ENCODE assay signal across 1 cellular context in the genomic region with DNA sequence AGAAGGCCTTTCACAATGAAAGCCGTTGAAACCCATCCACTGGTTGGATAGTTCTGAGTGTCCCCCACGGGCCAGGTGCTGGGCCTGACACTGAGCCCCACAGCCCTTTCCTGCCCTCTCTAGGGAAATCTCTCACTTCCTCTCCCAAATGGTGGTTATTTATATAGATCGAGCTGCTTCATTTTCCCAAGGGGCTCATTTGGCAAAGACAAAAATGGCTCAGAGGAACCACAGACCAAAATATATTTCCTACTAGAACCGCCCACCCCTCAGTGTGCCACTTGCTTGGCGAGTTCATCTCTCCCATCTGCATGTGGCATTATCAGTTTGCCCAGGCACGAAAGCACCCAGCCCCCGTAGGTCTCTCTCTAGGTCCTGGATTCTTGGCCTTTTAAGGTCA.
TF ChIP-seq lines count a peak whose summit lies in the region.

No MANE protein-coding gene starts in this region.

TF ChIP-seq in GM12878, 131 proteins besides CTCF, POLR2A, EP300 and RAD21:
- TF ChIP-seq MEF2B (IDR thresholded peaks at IDR 0.05; ENCODE audit: partially characterized antibody, poor library complexity, severe bottlenecking): peak; percentile 84
- TF ChIP-seq YY1 (IDR thresholded peaks at IDR 0.05; ENCODE audit: low read depth, low read length): no peak
- 0 out of 2 replicates have a peak, but pooled peaks have one; percentile 29 for TF ChIP-seq NFIC (IDR thresholded peaks at IDR 0.05; ENCODE audit: low read depth, low read length)
- no peak for TF ChIP-seq ZNF384 (IDR thresholded peaks at IDR 0.05; ENCODE audit: borderline replicate concordance, low read depth, low read length)
- TF ChIP-seq, protein P1, sequence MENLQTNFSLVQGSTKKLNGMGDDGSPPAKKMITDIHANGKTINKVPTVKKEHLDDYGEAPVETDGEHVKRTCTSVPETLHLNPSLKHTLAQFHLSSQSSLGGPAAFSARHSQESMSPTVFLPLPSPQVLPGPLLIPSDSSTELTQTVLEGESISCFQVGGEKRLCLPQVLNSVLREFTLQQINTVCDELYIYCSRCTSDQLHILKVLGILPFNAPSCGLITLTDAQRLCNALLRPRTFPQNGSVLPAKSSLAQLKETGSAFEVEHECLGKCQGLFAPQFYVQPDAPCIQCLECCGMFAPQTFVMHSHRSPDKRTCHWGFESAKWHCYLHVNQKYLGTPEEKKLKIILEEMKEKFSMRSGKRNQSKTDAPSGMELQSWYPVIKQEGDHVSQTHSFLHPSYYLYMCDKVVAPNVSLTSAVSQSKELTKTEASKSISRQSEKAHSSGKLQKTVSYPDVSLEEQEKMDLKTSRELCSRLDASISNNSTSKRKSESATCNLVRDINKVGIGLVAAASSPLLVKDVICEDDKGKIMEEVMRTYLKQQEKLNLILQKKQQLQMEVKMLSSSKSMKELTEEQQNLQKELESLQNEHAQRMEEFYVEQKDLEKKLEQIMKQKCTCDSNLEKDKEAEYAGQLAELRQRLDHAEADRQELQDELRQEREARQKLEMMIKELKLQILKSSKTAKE (IDR thresholded peaks at IDR 0.05; ENCODE audit: low read depth, poor library complexity, severe bottlenecking): no peak
- TF ChIP-seq, protein P2, sequence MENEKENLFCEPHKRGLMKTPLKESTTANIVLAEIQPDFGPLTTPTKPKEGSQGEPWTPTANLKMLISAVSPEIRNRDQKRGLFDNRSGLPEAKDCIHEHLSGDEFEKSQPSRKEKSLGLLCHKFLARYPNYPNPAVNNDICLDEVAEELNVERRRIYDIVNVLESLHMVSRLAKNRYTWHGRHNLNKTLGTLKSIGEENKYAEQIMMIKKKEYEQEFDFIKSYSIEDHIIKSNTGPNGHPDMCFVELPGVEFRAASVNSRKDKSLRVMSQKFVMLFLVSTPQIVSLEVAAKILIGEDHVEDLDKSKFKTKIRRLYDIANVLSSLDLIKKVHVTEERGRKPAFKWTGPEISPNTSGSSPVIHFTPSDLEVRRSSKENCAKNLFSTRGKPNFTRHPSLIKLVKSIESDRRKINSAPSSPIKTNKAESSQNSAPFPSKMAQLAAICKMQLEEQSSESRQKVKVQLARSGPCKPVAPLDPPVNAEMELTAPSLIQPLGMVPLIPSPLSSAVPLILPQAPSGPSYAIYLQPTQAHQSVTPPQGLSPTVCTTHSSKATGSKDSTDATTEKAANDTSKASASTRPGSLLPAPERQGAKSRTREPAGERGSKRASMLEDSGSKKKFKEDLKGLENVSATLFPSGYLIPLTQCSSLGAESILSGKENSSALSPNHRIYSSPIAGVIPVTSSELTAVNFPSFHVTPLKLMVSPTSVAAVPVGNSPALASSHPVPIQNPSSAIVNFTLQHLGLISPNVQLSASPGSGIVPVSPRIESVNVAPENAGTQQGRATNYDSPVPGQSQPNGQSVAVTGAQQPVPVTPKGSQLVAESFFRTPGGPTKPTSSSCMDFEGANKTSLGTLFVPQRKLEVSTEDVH (IDR thresholded peaks at IDR 0.05; ENCODE audit: low read depth, partially characterized antibody): no peak
- peak; percentile 55 for TF ChIP-seq SPI1 (IDR thresholded peaks at IDR 0.05; ENCODE audit: borderline replicate concordance, insufficient read depth, low read depth, low read length)
- TF ChIP-seq, protein P3, sequence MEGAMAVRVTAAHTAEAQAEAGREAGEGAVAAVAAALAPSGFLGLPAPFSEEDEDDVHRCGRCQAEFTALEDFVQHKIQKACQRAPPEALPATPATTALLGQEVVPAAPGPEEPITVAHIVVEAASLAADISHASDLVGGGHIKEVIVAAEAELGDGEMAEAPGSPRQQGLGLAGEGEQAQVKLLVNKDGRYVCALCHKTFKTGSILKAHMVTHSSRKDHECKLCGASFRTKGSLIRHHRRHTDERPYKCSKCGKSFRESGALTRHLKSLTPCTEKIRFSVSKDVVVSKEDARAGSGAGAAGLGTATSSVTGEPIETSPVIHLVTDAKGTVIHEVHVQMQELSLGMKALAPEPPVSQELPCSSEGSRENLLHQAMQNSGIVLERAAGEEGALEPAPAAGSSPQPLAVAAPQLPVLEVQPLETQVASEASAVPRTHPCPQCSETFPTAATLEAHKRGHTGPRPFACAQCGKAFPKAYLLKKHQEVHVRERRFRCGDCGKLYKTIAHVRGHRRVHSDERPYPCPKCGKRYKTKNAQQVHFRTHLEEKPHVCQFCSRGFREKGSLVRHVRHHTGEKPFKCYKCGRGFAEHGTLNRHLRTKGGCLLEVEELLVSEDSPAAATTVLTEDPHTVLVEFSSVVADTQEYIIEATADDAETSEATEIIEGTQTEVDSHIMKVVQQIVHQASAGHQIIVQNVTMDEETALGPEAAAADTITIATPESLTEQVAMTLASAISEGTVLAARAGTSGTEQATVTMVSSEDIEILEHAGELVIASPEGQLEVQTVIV (IDR thresholded peaks at IDR 0.05; ENCODE audit: borderline replicate concordance, partially characterized antibody): no peak
- TF ChIP-seq MTA2 (IDR thresholded peaks at IDR 0.05; ENCODE audit: low read depth): peak; percentile 34; the same call in 1 of the 2 replicates
- peak; percentile 69; the same call in 1 of the 2 replicates for TF ChIP-seq MEF2A (IDR thresholded peaks at IDR 0.05; ENCODE audit: insufficient read depth, low read depth, low read length)
- TF ChIP-seq NR2F1 (conservative IDR thresholded peaks at IDR 0.05): 0 out of 2 replicates have a peak, but pooled peaks have one; percentile 13
- no peak for TF ChIP-seq RELA (IDR thresholded peaks at IDR 0.05; ENCODE audit: borderline replicate concordance, partially characterized antibody)
- TF ChIP-seq WRNIP1 (IDR thresholded peaks at IDR 0.05; ENCODE audit: borderline replicate concordance, low read depth, low read length): no peak
- peak; percentile 56; the same call in 1 of the 2 replicates for TF ChIP-seq IKZF1 (conservative IDR thresholded peaks at IDR 0.05)
- TF ChIP-seq GATAD2B (conservative IDR thresholded peaks at IDR 0.05; ENCODE audit: low read depth): 0 out of 2 replicates have a peak, but pooled peaks have one; percentile 41
- TF ChIP-seq TBL1XR1 (IDR thresholded peaks at IDR 0.05; ENCODE audit: low read depth, low read length): peak; percentile 38; the same call in 1 of the 2 replicates
- TF ChIP-seq IKZF2 (IDR thresholded peaks at IDR 0.05): peak; percentile 15 to 23; a peak in 2 of 4 replicates
- TF ChIP-seq RUNX3 (IDR thresholded peaks at IDR 0.05; ENCODE audit: low read length): peak; percentile 65
- TF ChIP-seq EED (IDR thresholded peaks at IDR 0.05; ENCODE audit: low read depth): peak; percentile 47; the same call in 1 of the 2 replicates
- TF ChIP-seq BCL11A (IDR thresholded peaks at IDR 0.05; ENCODE audit: low read depth, low read length): peak; percentile 33; the same call in 1 of the 2 replicates
- no peak for TF ChIP-seq SREBF2 (IDR thresholded peaks at IDR 0.05; ENCODE audit: low read length)
- TF ChIP-seq, protein P4, sequence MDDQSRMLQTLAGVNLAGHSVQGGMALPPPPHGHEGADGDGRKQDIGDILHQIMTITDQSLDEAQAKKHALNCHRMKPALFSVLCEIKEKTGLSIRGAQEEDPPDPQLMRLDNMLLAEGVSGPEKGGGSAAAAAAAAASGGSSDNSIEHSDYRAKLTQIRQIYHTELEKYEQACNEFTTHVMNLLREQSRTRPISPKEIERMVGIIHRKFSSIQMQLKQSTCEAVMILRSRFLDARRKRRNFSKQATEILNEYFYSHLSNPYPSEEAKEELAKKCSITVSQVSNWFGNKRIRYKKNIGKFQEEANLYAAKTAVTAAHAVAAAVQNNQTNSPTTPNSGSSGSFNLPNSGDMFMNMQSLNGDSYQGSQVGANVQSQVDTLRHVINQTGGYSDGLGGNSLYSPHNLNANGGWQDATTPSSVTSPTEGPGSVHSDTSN (IDR thresholded peaks at IDR 0.05; ENCODE audit: insufficient replicate concordance, low read depth, low read length): no peak
- no peak for TF ChIP-seq NRF1 (conservative IDR thresholded peaks at IDR 0.05; ENCODE audit: low read depth, low read length)
